ENCODE assay signal across 8 cellular contexts in the genomic region with DNA sequence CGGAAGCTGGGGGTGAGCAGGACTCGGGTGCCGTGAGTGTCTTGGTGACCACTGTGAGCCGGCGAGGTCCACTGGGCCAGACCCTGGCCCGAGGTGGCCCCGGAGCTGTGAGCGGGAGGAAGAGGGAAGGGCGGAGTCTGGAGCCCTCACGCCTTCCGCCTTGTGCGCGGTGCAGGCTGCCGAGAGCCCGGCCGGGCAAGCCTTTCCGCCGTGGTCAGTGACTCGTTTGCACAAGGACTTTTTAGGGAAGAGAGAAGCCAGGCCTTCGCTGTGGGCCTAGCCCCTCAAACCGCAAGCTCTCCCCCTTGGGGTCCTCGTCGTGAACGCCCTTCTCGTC. TPM values are rescaled to one million over a fixed set of nuclear protein-coding genes. Genes with fewer than 3 reads are reported as not detected.
DNase-seq lines count a peak whose midpoint lies in the region; ATAC-seq lines count a peak whose summit lies in the region.

No MANE protein-coding gene starts in this region.

- H3K4me2 ChIP-seq in BLaER1 (peak overlapping the region; percentile 81), trophoblast cell (ENCODE audit: low read length) (peak overlapping the region; percentile 96)

- H3K4me1 ChIP-seq in BLaER1, result peaks cover 16% of the 10 kb centered on the region
- no peaks in the 10 kb centered on the region for H3K4me1 ChIP-seq in HUES6 (ENCODE audit: control insufficient read depth, insufficient read depth, low read length)
- peaks cover 3 to 10% of the 10 kb centered on the region in 2 experiments for H3K4me1 ChIP-seq in trophoblast cell (ENCODE audit: control insufficient read depth in 1 of 2, insufficient read depth in 2 of 2, low read length in 2 of 2)

- WGBS in trophoblast cell (ENCODE audit: extremely low coverage, insufficient coverage, insufficient read length), result no CpG with 5 or more reads among the region's 25 CpGs

- intact Hi-C loops in Right ventricle myocardium inferior (cut with DNase I), result loop anchor here (10.0 kb wide), 1 partner anchor 1285 kb away; a partner anchor contains a TSS

- peak overlapping the region; percentile 75 for H4K8ac ChIP-seq in trophoblast cell (ENCODE audit: low read depth, low read length)

- H3K79me2 ChIP-seq in trophoblast cell (ENCODE audit: control insufficient read depth, insufficient read depth, low read length, poor library complexity), result peaks cover 3% of the 10 kb centered on the region

- H3K4ac ChIP-seq in trophoblast cell (ENCODE audit: low read depth, low read length), result no peak overlapping the region

- H3K4me3 ChIP-seq in BLaER1, result peak overlapping the region; percentile 63
- H3K4me3 ChIP-seq in HUES6 (ENCODE audit: low read depth, low read length), result peak overlapping the region; percentile 69
- peak overlapping the region; percentile 63 for H3K4me3 ChIP-seq in trophoblast cell (ENCODE audit: low read depth, low read length)

- H4K12ac ChIP-seq in trophoblast cell (ENCODE audit: low read depth, low read length), result peak overlapping the region; percentile 33

- DNase-seq in activated naive CD4-positive, alpha-beta T cell treated with Interleukin-2 at 50 U/mL for 16 hours, result peak; percentile 39
- DNase-seq in Right ventricle myocardium inferior (ENCODE audit: missing footprints) (peak; percentile 83), trophoblast cell (peak in 1 of 2 donors; percentile 52), GM19240 (ENCODE audit: insufficient read length, low spot score) (no peak), NCI-H510A treated with DMSO at 0.1 percent for 48 hours (lab: John Stamatoyannopoulos, UW) (no peak)

- peak overlapping the region; percentile 87 for H2AFZ ChIP-seq in trophoblast cell (ENCODE audit: insufficient read depth, low read length, poor library complexity)

- peak overlapping the region; percentile 45 for H4K91ac ChIP-seq in trophoblast cell (ENCODE audit: low read depth, low read length)

- peak overlapping the region; percentile 28 for H3K18ac ChIP-seq in trophoblast cell (ENCODE audit: low read length)

- H3K9me3 ChIP-seq in BLaER1 (peaks cover 3% of the 10 kb centered on the region; the same call in 1 of the 2 replicates), HUES6 (ENCODE audit: control insufficient read depth, insufficient read depth, low read depth, low read length) (no peaks in the 10 kb centered on the region), trophoblast cell (ENCODE audit: insufficient read depth, low read depth, low read length) (no peaks in the 10 kb centered on the region)

- peak overlapping the region; percentile 43 for H3K14ac ChIP-seq in trophoblast cell (ENCODE audit: low read length)

- H3K23ac ChIP-seq in trophoblast cell (ENCODE audit: low read length), result no peak overlapping the region

- peaks cover 3% of the 10 kb centered on the region; the same call in 1 of the 2 replicates for H3K27me3 ChIP-seq in BLaER1
- peaks cover 52% of the 10 kb centered on the region for H3K27me3 ChIP-seq in HUES6 (ENCODE audit: control insufficient read depth, insufficient read depth, low read length)
- H3K27me3 ChIP-seq in trophoblast cell (ENCODE audit: insufficient read depth, low read length), result no peaks in the 10 kb centered on the region

- peak overlapping the region; percentile 19 for H2BK120ac ChIP-seq in trophoblast cell (ENCODE audit: insufficient read depth, low read length, poor library complexity)

- no peak overlapping the region for H2AK5ac ChIP-seq in trophoblast cell (ENCODE audit: low read length)

- peak overlapping the region; percentile 63 for H3K9ac ChIP-seq in BLaER1
- H3K9ac ChIP-seq in HUES6 (ENCODE audit: low read length), result peak overlapping the region; percentile 37
- peak overlapping the region; percentile 67 for H3K9ac ChIP-seq in trophoblast cell (ENCODE audit: low read length)

- no peaks in the 10 kb centered on the region for H3K36me3 ChIP-seq in BLaER1
- no peaks in the 10 kb centered on the region for H3K36me3 ChIP-seq in HUES6 (ENCODE audit: control insufficient read depth, insufficient read depth, low read length)
- H3K36me3 ChIP-seq in trophoblast cell (ENCODE audit: control insufficient read depth in 1 of 2, insufficient read depth in 2 of 2, low read length in 2 of 2), result no peaks in the 10 kb centered on the region

- H3K27ac ChIP-seq in BLaER1 (peak overlapping the region; percentile 36; the same call in 1 of the 2 replicates), HUES6 (ENCODE audit: low read depth, low read length) (no peak overlapping the region), trophoblast cell (ENCODE audit: low read depth, low read length) (no peak overlapping the region)

- H2BK12ac ChIP-seq in trophoblast cell (ENCODE audit: low read length), result peak overlapping the region; percentile 37

- ATAC-seq in GM18909 (IDR thresholded peaks at IDR 0.05; ENCODE audit: poor library complexity, unreplicated experiment) (peak; percentile 56), Right ventricle myocardium inferior (peak; percentile 81)

- no peak overlapping the region for H2BK5ac ChIP-seq in trophoblast cell (ENCODE audit: low read depth, low read length, poor library complexity)

- H4K20me1 ChIP-seq in BLaER1, result no peaks in the 10 kb centered on the region

- H3K79me1 ChIP-seq in trophoblast cell (ENCODE audit: low read length), result peaks cover 9% of the 10 kb centered on the region

RNA-seq across cellular contexts. Expression of a gene that starts 40.9 kb away (rescaled TPM):
- 52.7 TPM for total RNA-seq in Right ventricle myocardium inferior
- polyA plus RNA-seq in trophoblast cell (2013), result 13.0 and 13.4 TPM in 2 replicates

Comparison
In these comparisons a context has a peak if more than half of its experiments do, and no peak if none do; other contexts are left out.
1. DNase-seq: peak in activated naive CD4-positive, alpha-beta T cell treated with Interleukin-2 at 50 U/mL for 16 hours (single experiment) and Right ventricle myocardium inferior (single experiment); none in GM19240 (single experiment) and NCI-H510A treated with DMSO at 0.1 percent for 48 hours (single experiment).
2. Peak in every context shown above with its lines, with median percentiles within 50 percentile points of each other: H3K4me3 ChIP-seq and H3K9ac ChIP-seq.